Comparison of ENCODE assay signal across 22 cellular contexts in genomic region chr7:115223959-115224358, GRCh38.
"Had no signal": no experiment of that assay in that cellular context is flagged by ENCODE, and none has a peak within 500 bp of the region (broad histone marks: within the 10 kb centered on the region; RNA-seq: fewer than 3 reads in every experiment).

No MANE protein-coding gene starts in this region.

- H3K9me3 Mint-ChIP-seq: IgD-negative memory B cell, T-cell had no signal

- FAIRE-seq: K562 had no signal

- H3K27ac Mint-ChIP-seq: IgD-negative memory B cell, T-cell had no signal

- H3K27ac ChIP-seq: HL-60, KMS-11, RWPE1 had no signal

- H3K36me3 Mint-ChIP-seq: IgD-negative memory B cell, T-cell had no signal

- H3K9me3 ChIP-seq: SK-N-SH had no signal

- H3K4me2 ChIP-seq: KMS-11, SK-N-SH had no signal

- H3K4me3 ChIP-seq: K562 had no signal

- H3K9ac ChIP-seq: KMS-11, SK-N-SH had no signal

- ATAC-seq: K562, Panc1, PC-3, T-cell had no signal

- DNase-seq: Kasumi-1; MM.1S; NCI-H1092 treated with DMSO at 0.1 percent for 48 hours; NCI-H1436; NCI-H187; NCI-H2029; NCI-H2081 treated with DMSO at 0.1 percent for 48 hours; NCI-H2227 treated with DMSO at 0.1 percent for 48 hours; NCI-H524; NCI-H526 treated with DMSO at 0.1 percent for 48 hours; NK-92 treated with Interleukin-12 subunit alpha and Interleukin-12 subunit beta, amount 100 ng/mL, for 24 hours; PC-3; SHP77; SK-N-SH; SW 1271; T-cell had no signal

- H3K4me3 Mint-ChIP-seq: IgD-negative memory B cell, T-cell had no signal
